10 cellular contexts compared by ENCODE assay signal in the genomic region with DNA sequence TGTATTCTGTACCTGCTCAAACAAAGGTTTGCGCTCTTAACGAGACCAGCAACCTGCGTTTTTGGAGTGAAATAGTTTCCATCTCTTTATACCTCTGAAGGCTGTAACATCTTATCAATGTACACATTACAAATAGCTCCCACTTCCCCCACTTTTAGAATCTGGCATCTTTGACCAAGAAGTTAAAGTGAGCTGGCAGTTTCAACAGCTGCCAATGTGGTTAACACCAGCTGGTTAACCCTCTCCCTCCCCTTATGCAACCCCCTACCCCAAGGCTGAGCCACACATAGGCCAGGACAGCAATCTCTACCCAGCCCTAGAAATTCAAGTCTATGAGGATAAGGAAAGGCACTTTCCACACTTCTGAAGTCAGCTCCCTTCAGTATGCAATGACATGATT. TPM values are rescaled to one million over a fixed set of nuclear protein-coding genes. Genes with fewer than 3 reads are reported as not detected.
DNase-seq lines count a peak whose midpoint lies in the region; ATAC-seq and TF ChIP-seq lines count a peak whose summit lies in the region.
"Had no signal": no experiment of that assay in that cellular context is flagged by ENCODE, and none has a peak within 500 bp of the region (broad histone marks: within the 10 kb centered on the region; RNA-seq: fewer than 3 reads in every experiment).

No MANE protein-coding gene starts in this region.

- H3K27ac Mint-ChIP-seq in activated T-cell treated with anti-CD3 and anti-CD28 coated beads, Interleukin-2, amount 50 U/mL, for 72 hours, result no peak overlapping the region

- H3K9me3 ChIP-seq in OCI-LY3 (ENCODE audit: insufficient read depth, low read length) (peaks cover 3% of the 10 kb centered on the region; the same call in 1 of the 2 replicates), suprapubic skin (no peaks in the 10 kb centered on the region)
- no peaks in the 10 kb centered on the region for H3K9me3 ChIP-seq in effector memory CD4-positive, alpha-beta T cell (ENCODE audit: control insufficient read depth, low read length)

- H3K4me1 Mint-ChIP-seq in activated T-cell treated with anti-CD3 and anti-CD28 coated beads, Interleukin-2, amount 50 U/mL, for 72 hours (ENCODE audit: low read depth), result peaks cover 75% of the 10 kb centered on the region

- H3K9ac ChIP-seq in OCI-LY3 (ENCODE audit: low read length), result peak overlapping the region; percentile 68; the same call in 1 of the 2 replicates

- H3K27ac ChIP-seq in OCI-LY3 (ENCODE audit: low read length) (peak overlapping the region; percentile 40), suprapubic skin (peak overlapping the region; percentile 28)
- H3K27ac ChIP-seq in effector memory CD4-positive, alpha-beta T cell (ENCODE audit: insufficient read depth, low read length, poor library complexity, severe bottlenecking), result peak overlapping the region; percentile 75

- H3K27me3 Mint-ChIP-seq in activated T-cell treated with anti-CD3 and anti-CD28 coated beads, Interleukin-2, amount 50 U/mL, for 72 hours (ENCODE audit: low read depth), result no peaks in the 10 kb centered on the region

- no peaks in the 10 kb centered on the region for H3K9me3 Mint-ChIP-seq in activated T-cell treated with anti-CD3 and anti-CD28 coated beads, Interleukin-2, amount 50 U/mL, for 72 hours

- H3K4me3 Mint-ChIP-seq in activated T-cell treated with anti-CD3 and anti-CD28 coated beads, Interleukin-2, amount 50 U/mL, for 72 hours, result peak overlapping the region; percentile 79 to 94

- peak overlapping the region; percentile 77 for H3K4me2 ChIP-seq in OCI-LY3 (ENCODE audit: low read length)

- H3K4me3 ChIP-seq in OCI-LY3 (ENCODE audit: low read length) (peak overlapping the region; percentile 77), suprapubic skin (no peak overlapping the region)
- H3K4me3 ChIP-seq in effector memory CD4-positive, alpha-beta T cell (ENCODE audit: insufficient read depth, low read depth, low read length, poor library complexity, severe bottlenecking), result no peak overlapping the region
- H3K4me3 ChIP-seq: K562 had no signal

- no peak for TF ChIP-seq CTCF in OCI-LY3 (IDR thresholded peaks at IDR 0.05; ENCODE audit: low read depth, low read length)
- TF ChIP-seq CTCF in suprapubic skin (IDR thresholded peaks at IDR 0.05), result no peak

- H3K27me3 ChIP-seq in OCI-LY3 (ENCODE audit: low read depth, low read length), result no peaks in the 10 kb centered on the region
- H3K27me3 ChIP-seq in effector memory CD4-positive, alpha-beta T cell (replicated peaks; ENCODE audit: control insufficient read depth, insufficient read depth, low read length, poor library complexity, severe bottlenecking), result no peaks in the 10 kb centered on the region
- no peaks in the 10 kb centered on the region for H3K27me3 ChIP-seq in suprapubic skin

- 71% methylated on average over 3 of the region's 3 CpGs for WGBS in suprapubic skin

- H3K4me1 ChIP-seq in OCI-LY3 (ENCODE audit: low read length) (peaks cover 63% of the 10 kb centered on the region), suprapubic skin (peaks cover 27% of the 10 kb centered on the region)
- H3K4me1 ChIP-seq in effector memory CD4-positive, alpha-beta T cell (ENCODE audit: control insufficient read depth, insufficient read depth, low read length, poor library complexity, severe bottlenecking), result peaks cover 14% of the 10 kb centered on the region

- peaks cover 0 to 1% of the 10 kb centered on the region in 2 donors for H3K36me3 Mint-ChIP-seq in activated T-cell treated with anti-CD3 and anti-CD28 coated beads, Interleukin-2, amount 50 U/mL, for 72 hours (ENCODE audit: insufficient read depth in 2 of 2)

- peak in 1 of 2 donors; percentile 49 for DNase-seq in activated T-cell treated with anti-CD3 and anti-CD28 coated beads, Interleukin-2, amount 50 U/mL, for 72 hours
- DNase-seq in activated T-cell treated with anti-CD3 and anti-CD28 coated beads, Interleukin-2, amount 50 U/mL, for 1 hour, result no peak
- DNase-seq in effector memory CD4-positive, alpha-beta T cell, result no peak
- DNase-seq in suprapubic skin (ENCODE audit: low spot score in 2 of 2), result no peak
- DNase-seq: activated CD4-positive, CD25-positive, alpha-beta regulatory T cell treated with anti-CD3 and anti-CD28 coated beads, Interleukin-2, amount 50 U/mL, for 72 hours had no signal

- no peak overlapping the region for H2AFZ ChIP-seq in OCI-LY3 (ENCODE audit: low read depth, low read length)

- no peak for ATAC-seq in activated T-cell treated with anti-CD3 and anti-CD28 coated beads, Interleukin-2, amount 50 U/mL, for 72 hours (replicated peaks in 1 of 2)
- ATAC-seq in GM21367 (IDR thresholded peaks at IDR 0.05; ENCODE audit: unreplicated experiment) (no peak), GM19452 (IDR thresholded peaks at IDR 0.05; ENCODE audit: unreplicated experiment) (no peak), GM21381 (IDR thresholded peaks at IDR 0.05; ENCODE audit: unreplicated experiment) (no peak)
- ATAC-seq: K562 had no signal

- TF ChIP-seq POLR2A in suprapubic skin (IDR thresholded peaks at IDR 0.05), result no peak

- no peaks in the 10 kb centered on the region for H3K36me3 ChIP-seq in OCI-LY3 (replicated peaks; ENCODE audit: low read depth, low read length)
- no peaks in the 10 kb centered on the region for H3K36me3 ChIP-seq in effector memory CD4-positive, alpha-beta T cell (ENCODE audit: control insufficient read depth, insufficient read depth, low read length)
- H3K36me3 ChIP-seq in suprapubic skin, result no peaks in the 10 kb centered on the region

- TF ChIP-seq EP300 in suprapubic skin (IDR thresholded peaks at IDR 0.05), result no peak

- peaks cover 21% of the 10 kb centered on the region for H4K20me1 ChIP-seq in OCI-LY3 (ENCODE audit: insufficient read depth, low read length)

- peaks cover 27% of the 10 kb centered on the region for H3K79me2 ChIP-seq in OCI-LY3 (ENCODE audit: low read length)

RNA-seq across cellular contexts. Expression of a gene that starts 2.2 kb away (rescaled TPM):
- 10 to 100 TPM; 14.6 to 18.5 TPM for total RNA-seq in activated T-cell treated with anti-CD3 and anti-CD28 coated beads, Interleukin-2, amount 50 U/mL, for 72 hours
- total RNA-seq in suprapubic skin, result 10 to 100 TPM; 23.7 to 36.4 (median 30.9) TPM
